ENCODE assay signal across 8 cellular contexts in genomic region chr9:133993635-133994253, GRCh38. TPM values are rescaled to one million over a fixed set of nuclear protein-coding genes. Genes with fewer than 3 reads are reported as not detected.
DNase-seq lines count a peak whose midpoint lies in the region; ATAC-seq lines count a peak whose summit lies in the region.

No MANE protein-coding gene starts in this region.

- no peaks in the 10 kb centered on the region for H3K9me3 Mint-ChIP-seq in T-helper 1 cell treated with Interleukin-12 subunit alpha and Interleukin-12 subunit beta and Interleukin-4 antibody, amounts not matched to agents 30 μg/mL and 1 μg/mL, for 36 hours
- H3K9me3 Mint-ChIP-seq in activated naive CD8-positive, alpha-beta T cell (ENCODE audit: low read depth), result no peaks in the 10 kb centered on the region
- H3K9me3 Mint-ChIP-seq in immature natural killer cell, result no peaks in the 10 kb centered on the region
- H3K9me3 Mint-ChIP-seq in stimulated activated naive CD8-positive, alpha-beta T cell treated with anti-CD3 and anti-CD28 coated beads, Interleukin-15, amount 100 ng/mL, for 72 hours, result no peaks in the 10 kb centered on the region

- H3K4me1 Mint-ChIP-seq in T-helper 1 cell treated with Interleukin-12 subunit alpha and Interleukin-12 subunit beta and Interleukin-4 antibody, amounts not matched to agents 30 μg/mL and 1 μg/mL, for 36 hours (ENCODE audit: low read depth), result no peaks in the 10 kb centered on the region
- H3K4me1 Mint-ChIP-seq in activated naive CD8-positive, alpha-beta T cell (ENCODE audit: low read depth), result peaks cover 5% of the 10 kb centered on the region
- H3K4me1 Mint-ChIP-seq in immature natural killer cell, result peaks cover 0 to 3% of the 10 kb centered on the region in 2 donors
- peaks cover 26% of the 10 kb centered on the region for H3K4me1 Mint-ChIP-seq in stimulated activated naive CD8-positive, alpha-beta T cell treated with anti-CD3 and anti-CD28 coated beads, Interleukin-15, amount 100 ng/mL, for 72 hours

- H3K4me3 Mint-ChIP-seq in T-helper 1 cell treated with Interleukin-12 subunit alpha and Interleukin-12 subunit beta and Interleukin-4 antibody, amounts not matched to agents 30 μg/mL and 1 μg/mL, for 36 hours, result peak overlapping the region; percentile 57
- H3K4me3 Mint-ChIP-seq in activated naive CD8-positive, alpha-beta T cell, result peak overlapping the region; percentile 66
- H3K4me3 Mint-ChIP-seq in immature natural killer cell, result peak overlapping the region; percentile 64 to 78 (median 71)
- peak overlapping the region; percentile 67 to 77 for H3K4me3 Mint-ChIP-seq in stimulated activated naive CD8-positive, alpha-beta T cell treated with anti-CD3 and anti-CD28 coated beads, Interleukin-15, amount 100 ng/mL, for 72 hours

- H3K27ac Mint-ChIP-seq in T-helper 1 cell treated with Interleukin-12 subunit alpha and Interleukin-12 subunit beta and Interleukin-4 antibody, amounts not matched to agents 30 μg/mL and 1 μg/mL, for 36 hours, result no peak overlapping the region
- no peak overlapping the region for H3K27ac Mint-ChIP-seq in activated naive CD8-positive, alpha-beta T cell
- no peak overlapping the region for H3K27ac Mint-ChIP-seq in immature natural killer cell
- H3K27ac Mint-ChIP-seq in stimulated activated naive CD8-positive, alpha-beta T cell treated with anti-CD3 and anti-CD28 coated beads, Interleukin-15, amount 100 ng/mL, for 72 hours, result no peak overlapping the region

- DNase-seq in T-helper 1 cell (no peak), immature natural killer cell (peak in 1 of 3 donors; percentile 13), NCI-H1105 (lab: John Stamatoyannopoulos, UW) (no peak), NCI-H774 (lab: John Stamatoyannopoulos, UW) (no peak)
- DNase-seq in stimulated activated naive CD8-positive, alpha-beta T cell treated with anti-CD3 and anti-CD28 coated beads, Interleukin-15, amount 100 ng/mL, for 72 hours, result peak; percentile 18 to 25
- no peak for DNase-seq in effector CD4-positive, alpha-beta T cell

- peaks cover 27% of the 10 kb centered on the region for H3K27me3 Mint-ChIP-seq in T-helper 1 cell treated with Interleukin-12 subunit alpha and Interleukin-12 subunit beta and Interleukin-4 antibody, amounts not matched to agents 30 μg/mL and 1 μg/mL, for 36 hours (ENCODE audit: low read depth)
- no peaks in the 10 kb centered on the region for H3K27me3 Mint-ChIP-seq in activated naive CD8-positive, alpha-beta T cell
- H3K27me3 Mint-ChIP-seq in immature natural killer cell (ENCODE audit: low read depth in 3 of 3), result peaks cover 0 to 8% (median 7%) of the 10 kb centered on the region in 3 donors
- H3K27me3 Mint-ChIP-seq in stimulated activated naive CD8-positive, alpha-beta T cell treated with anti-CD3 and anti-CD28 coated beads, Interleukin-15, amount 100 ng/mL, for 72 hours, result peaks cover 51% of the 10 kb centered on the region

- H3K36me3 Mint-ChIP-seq in T-helper 1 cell treated with Interleukin-12 subunit alpha and Interleukin-12 subunit beta and Interleukin-4 antibody, amounts not matched to agents 30 μg/mL and 1 μg/mL, for 36 hours (ENCODE audit: low read depth), result no peaks in the 10 kb centered on the region
- H3K36me3 Mint-ChIP-seq in activated naive CD8-positive, alpha-beta T cell, result no peaks in the 10 kb centered on the region
- no peaks in the 10 kb centered on the region for H3K36me3 Mint-ChIP-seq in immature natural killer cell

- ATAC-seq in stimulated activated naive CD8-positive, alpha-beta T cell treated with anti-CD3 and anti-CD28 coated beads, Interleukin-15, amount 100 ng/mL, for 72 hours, result peak; percentile 2

RNA-seq across cellular contexts. Expression of gene VAV2, which starts 1.6 kb away (rescaled TPM):
- under 1 TPM in 2 of 3 donors, not detected in 1; 0.12 to 0.28 TPM for polyA plus RNA-seq in immature natural killer cell

RNA-seq across cellular contexts. Expression of gene BRD3OS, which starts 31.5 kb away (rescaled TPM):
- 10 to 100 TPM; 13.7 to 14.9 (median 13.8) TPM for polyA plus RNA-seq in immature natural killer cell

Comparison
In these comparisons a context has a peak if more than half of its experiments do, and no peak if none do; other contexts are left out.
1. DNase-seq: peak in stimulated activated naive CD8-positive, alpha-beta T cell treated with anti-CD3 and anti-CD28 coated beads, Interleukin-15, amount 100 ng/mL, for 72 hours (2 of 2); none in T-helper 1 cell (0 of 5), effector CD4-positive, alpha-beta T cell (single experiment), NCI-H1105 (single experiment) and NCI-H774 (single experiment).
2. Peak in every context shown above with its lines, with median percentiles within 50 percentile points of each other: H3K4me3 Mint-ChIP-seq.